ENCODE assay signal across 14 cellular contexts in genomic region chr18:46891742-46892214, GRCh38. TPM values are rescaled to one million over a fixed set of nuclear protein-coding genes. Genes with fewer than 3 reads are reported as not detected.
DNase-seq lines count a peak whose midpoint lies in the region; ATAC-seq and TF ChIP-seq lines count a peak whose summit lies in the region.
"Had no signal": no experiment of that assay in that cellular context is flagged by ENCODE, and none has a peak within 500 bp of the region (broad histone marks: within the 10 kb centered on the region; RNA-seq: fewer than 3 reads in every experiment).

No MANE protein-coding gene starts in this region.

- intact Hi-C loops in Calu3 (cut with micrococcal nuclease; ENCODE audit: unreplicated experiment) = no loop called here

- BruUV-seq in Calu3 (replicated peaks; lab: Mats Ljungman, UMichigan) = no TSS peak

- no peak overlapping the region for H3K4me3 Mint-ChIP-seq in activated CD4-positive, alpha-beta T cell treated with anti-CD3 and anti-CD28 coated beads, Interleukin-2, amount 10 ng/mL, durations not matched to agents 7 days and 5 days
- no peak overlapping the region for H3K4me3 Mint-ChIP-seq in memory B cell
- H3K4me3 Mint-ChIP-seq in Calu3 (ENCODE audit: low read depth, unreplicated experiment) = no peak overlapping the region
- H3K4me3 Mint-ChIP-seq: IgD-negative memory B cell; naive thymus-derived CD8-positive, alpha-beta T cell had no signal

- POLR2A ChIA-PET in activated CD4-positive, alpha-beta T cell treated with anti-CD3 and anti-CD28 coated beads, Interleukin-2, amount 10 ng/mL, durations not matched to agents 7 days and 5 days (lab: Charles Lee) = no interaction called here

- no peaks in the 10 kb centered on the region for H3K27me3 Mint-ChIP-seq in activated CD4-positive, alpha-beta T cell treated with anti-CD3 and anti-CD28 coated beads, Interleukin-2, amount 10 ng/mL, durations not matched to agents 7 days and 5 days
- no peaks in the 10 kb centered on the region for H3K27me3 Mint-ChIP-seq in memory B cell
- H3K27me3 Mint-ChIP-seq in Calu3 (ENCODE audit: unreplicated experiment) = no peaks in the 10 kb centered on the region
- H3K27me3 Mint-ChIP-seq: IgD-negative memory B cell; naive thymus-derived CD8-positive, alpha-beta T cell had no signal

- CTCF ChIA-PET in activated CD4-positive, alpha-beta T cell treated with anti-CD3 and anti-CD28 coated beads, Interleukin-2, amount 10 ng/mL, durations not matched to agents 7 days and 5 days (lab: Charles Lee) = no interaction called here
- CTCF ChIA-PET in Calu3 (lab: Charles Lee) = no interaction called here

- no peak for TF ChIP-seq CTCF in Calu3 (IDR thresholded peaks at IDR 0.05; ENCODE audit: unreplicated experiment)

- peak; percentile 5 for DNase-seq in activated CD4-positive, alpha-beta T cell treated with anti-CD3 and anti-CD28 coated beads for 48 hours
- no peak for DNase-seq in activated CD4-positive, alpha-beta T cell treated with anti-CD3 and anti-CD28 coated beads, Interleukin-2, amount 10 ng/mL, durations not matched to agents 7 days and 5 days
- DNase-seq in memory B cell (ENCODE audit: low spot score in 2 of 2) = no peak
- no peak for DNase-seq in Calu3
- no peak for DNase-seq in NCI-H1930 (lab: John Stamatoyannopoulos, UW)
- DNase-seq in DMS53 treated with DMSO at 0.1 percent for 48 hours (lab: John Stamatoyannopoulos, UW; ENCODE audit: unreplicated experiment) = no peak
- DNase-seq: 8988T; effector CD4-positive, alpha-beta T cell; naive thymus-derived CD8-positive, alpha-beta T cell; NCI-H510A treated with DMSO at 0.1 percent for 48 hours; trophoblast cell had no signal

- H3K27ac Mint-ChIP-seq in activated CD4-positive, alpha-beta T cell treated with anti-CD3 and anti-CD28 coated beads, Interleukin-2, amount 10 ng/mL, durations not matched to agents 7 days and 5 days = no peak overlapping the region
- H3K27ac Mint-ChIP-seq in memory B cell (no peak overlapping the region), Calu3 (ENCODE audit: unreplicated experiment) (no peak overlapping the region)

- H3K4me1 Mint-ChIP-seq in activated CD4-positive, alpha-beta T cell treated with anti-CD3 and anti-CD28 coated beads, Interleukin-2, amount 10 ng/mL, durations not matched to agents 7 days and 5 days = peaks cover 22% of the 10 kb centered on the region
- H3K4me1 Mint-ChIP-seq in memory B cell (peaks cover 18% of the 10 kb centered on the region), Calu3 (ENCODE audit: low read depth, unreplicated experiment) (no peaks in the 10 kb centered on the region)

- peaks cover 53% of the 10 kb centered on the region for H3K36me3 Mint-ChIP-seq in activated CD4-positive, alpha-beta T cell treated with anti-CD3 and anti-CD28 coated beads, Interleukin-2, amount 10 ng/mL, durations not matched to agents 7 days and 5 days (ENCODE audit: low read depth)
- H3K36me3 Mint-ChIP-seq in memory B cell (peaks cover 29% of the 10 kb centered on the region), Calu3 (ENCODE audit: insufficient read depth, unreplicated experiment) (peaks cover 7% of the 10 kb centered on the region)

- H3K9me3 Mint-ChIP-seq in activated CD4-positive, alpha-beta T cell treated with anti-CD3 and anti-CD28 coated beads, Interleukin-2, amount 10 ng/mL, durations not matched to agents 7 days and 5 days = peaks cover 21% of the 10 kb centered on the region
- H3K9me3 Mint-ChIP-seq in memory B cell (peaks cover 9% of the 10 kb centered on the region), Calu3 (ENCODE audit: low read depth, unreplicated experiment) (peaks cover 8% of the 10 kb centered on the region)

- ATAC-seq in GM21526 (IDR thresholded peaks at IDR 0.05; ENCODE audit: low FRiP score, unreplicated experiment) = peak; percentile 71
- ATAC-seq in HG03135 (IDR thresholded peaks at IDR 0.05; ENCODE audit: unreplicated experiment) = peak; percentile 84
- ATAC-seq in memory B cell (ENCODE audit: low read depth) = peak; percentile 74
- ATAC-seq: naive thymus-derived CD8-positive, alpha-beta T cell had no signal

RNA-seq across cellular contexts. Expression of gene PIAS2, which starts 25.5 kb away (rescaled TPM):
- total RNA-seq in activated CD4-positive, alpha-beta T cell treated with anti-CD3 and anti-CD28 coated beads, Interleukin-2, amount 10 ng/mL, durations not matched to agents 7 days and 5 days = 10 to 100 TPM; 32.8 to 33.3 TPM
- 30.8 and 33.6 TPM in 2 replicates for total RNA-seq in Calu3 (2022)

RNA-seq across cellular contexts. Expression of gene KATNAL2, which starts 25.6 kb away (rescaled TPM):
- total RNA-seq in activated CD4-positive, alpha-beta T cell treated with anti-CD3 and anti-CD28 coated beads, Interleukin-2, amount 10 ng/mL, durations not matched to agents 7 days and 5 days = 1 to 10 TPM in 1 of 2 experiments, under 1 TPM in 1; 0.87 to 1.0 TPM
- 5.7 and 7.6 TPM in 2 replicates for total RNA-seq in Calu3 (2022)
